ENCODE assay signal across 19 cellular contexts in the genomic region with DNA sequence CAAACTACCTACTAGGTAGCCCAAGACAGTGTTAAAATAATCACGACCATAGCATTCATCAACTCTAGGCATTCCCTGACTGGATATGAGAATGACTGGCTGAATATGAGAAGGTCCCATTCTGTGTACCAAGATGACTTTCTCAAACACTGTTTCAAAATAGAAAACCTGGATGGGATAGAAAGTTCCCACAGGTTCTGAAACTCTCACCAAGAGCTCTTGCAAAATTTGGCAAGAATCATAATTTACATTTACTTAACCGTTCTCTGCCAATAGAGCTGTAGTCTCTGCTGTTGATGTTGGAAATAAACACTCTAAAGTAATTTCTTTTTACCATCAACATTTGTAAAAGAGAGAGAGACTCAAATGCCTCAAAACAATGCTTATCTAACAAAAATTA.
DNase-seq lines count a peak whose midpoint lies in the region; ATAC-seq, FAIRE-seq and TF ChIP-seq lines count a peak whose summit lies in the region.
"Had no signal": no experiment of that assay in that cellular context is flagged by ENCODE, and none has a peak within 500 bp of the region (broad histone marks: within the 10 kb centered on the region; RNA-seq: fewer than 3 reads in every experiment).

No MANE protein-coding gene starts in this region.

- H3K27me3 ChIP-seq in right lobe of liver (no peaks in the 10 kb centered on the region), HepG2 (ENCODE audit: control insufficient read depth in 1 of 2, insufficient read depth in 2 of 2, low read length in 2 of 2) (no peaks in the 10 kb centered on the region), hepatocyte (no peaks in the 10 kb centered on the region)

- no peak overlapping the region for H2AFZ ChIP-seq in HepG2 (ENCODE audit: low read length)
- H2AFZ ChIP-seq in hepatocyte, result no peak overlapping the region
- H2AFZ ChIP-seq: GM23248 had no signal

- DNase-seq in right lobe of liver (no peak), HepG2 (ENCODE audit: low spot score) (no peak), hepatocyte (ENCODE audit: low spot score) (no peak), omental fat pad (ENCODE audit: low spot score) (no peak)
- DNase-seq: 8988T; C1 segment of cervical spinal cord; Calu3; CD4-positive, alpha-beta memory T cell; COR-L47; DMS79 treated with DMSO at 0.1 percent for 48 hours; GF-D8; GM23248; H7; HCEC 1CT had no signal

- ATAC-seq in right lobe of liver (peak; percentile 45 to 88 (median 64)), HepG2 (no peak), omental fat pad (ENCODE audit: low FRiP score) (peak; percentile 80), GM21825 (IDR thresholded peaks at IDR 0.05; ENCODE audit: unreplicated experiment) (no peak), GM18858 (IDR thresholded peaks at IDR 0.05; ENCODE audit: unreplicated experiment) (no peak)

- H3K4me1 ChIP-seq in right lobe of liver, result peaks cover 0 to 4% (median 0%) of the 10 kb centered on the region in 4 donors
- H3K4me1 ChIP-seq in HepG2 (ENCODE audit: insufficient read depth, low read length), result no peaks in the 10 kb centered on the region
- peaks cover 5% of the 10 kb centered on the region for H3K4me1 ChIP-seq in hepatocyte (ENCODE audit: insufficient read depth)

- no peak for FAIRE-seq in HepG2 (lab: Jason Lieb, UNC)
- FAIRE-seq: GM12891, GM18507, H1 had no signal

- BruUV-seq in HepG2 (replicated peaks; lab: Mats Ljungman, UMichigan), result no TSS peak

- intact Hi-C loops in right lobe of liver (cut with DNase I), result no loop called here
- intact Hi-C loops in HepG2 (cut with micrococcal nuclease; ENCODE audit: unreplicated experiment), result no loop called here

- H3K9ac ChIP-seq in HepG2 (ENCODE audit: insufficient read depth, low read depth, low read length), result no peak overlapping the region
- H3K9ac ChIP-seq: GM23248 had no signal

- TF ChIP-seq CTCF in right lobe of liver (IDR thresholded peaks at IDR 0.05) (no peak), HepG2 (CRISPR knock-in tag; IDR thresholded peaks at IDR 0.05) (no peak), hepatocyte (IDR thresholded peaks at IDR 0.05; ENCODE audit: poor library complexity) (no peak), omental fat pad (IDR thresholded peaks at IDR 0.05) (no peak)

- in situ Hi-C loops in HepG2 (cut with HindIII; ENCODE audit: extremely low pct_ligation_motif_present, low pct_unique_long_range_greater_than_20kb), result no loop called here

- TF ChIP-seq RAD21 in HepG2 (CRISPR knock-in tag; IDR thresholded peaks at IDR 0.05), result no peak

- no peak overlapping the region for H3K4me2 ChIP-seq in HepG2 (ENCODE audit: low read depth, low read length)
- no peak overlapping the region for H3K4me2 ChIP-seq in hepatocyte

- H3K9me2 ChIP-seq in hepatocyte (replicated peaks; ENCODE audit: insufficient read depth), result no peaks in the 10 kb centered on the region

- TF ChIP-seq EP300 in HepG2 (IDR thresholded peaks at IDR 0.05; ENCODE audit: low read depth in 2 of 2, low read length in 2 of 2) (no peak), HepG2 (CRISPR knock-in tag; IDR thresholded peaks at IDR 0.05; ENCODE audit: borderline replicate concordance) (no peak)

- 42% methylated on average over 2 of the region's 2 CpGs for WGBS in right lobe of liver (ENCODE audit: insufficient coverage, low coverage, low lambda C conversion rate, missing lambda C conversion rate)
- WGBS in HepG2 (ENCODE audit: low lambda C conversion rate), result 3% methylated on average over 2 of the region's 2 CpGs
- 73% methylated on average over 2 of the region's 2 CpGs for WGBS in hepatocyte (ENCODE audit: low lambda C conversion rate, missing lambda C conversion rate)

- H3K4me3 ChIP-seq in right lobe of liver (no peak overlapping the region), HepG2 (replicated peaks in 1 of 3; ENCODE audit: insufficient read depth in 1 of 3, low read depth in 2 of 3, low read length in 3 of 3) (no peak overlapping the region), hepatocyte (no peak overlapping the region)
- H3K4me3 ChIP-seq: GM23248 had no signal

- TF ChIP-seq POLR2A in right lobe of liver (IDR thresholded peaks at IDR 0.05), result no peak
- TF ChIP-seq POLR2A in HepG2 (IDR thresholded peaks at IDR 0.05; ENCODE audit: insufficient read depth in 1 of 2, low read depth in 2 of 2, low read length in 2 of 2), result no peak

- H3K79me2 ChIP-seq in HepG2 (ENCODE audit: insufficient read depth, low read length), result no peaks in the 10 kb centered on the region
- no peaks in the 10 kb centered on the region for H3K79me2 ChIP-seq in hepatocyte

- no peaks in the 10 kb centered on the region for H4K20me1 ChIP-seq in HepG2 (ENCODE audit: insufficient read depth, low read length)
- H4K20me1 ChIP-seq in hepatocyte (ENCODE audit: insufficient read depth, poor library complexity, severe bottlenecking), result no peaks in the 10 kb centered on the region

- no peaks in the 10 kb centered on the region for H3K36me3 ChIP-seq in right lobe of liver
- no peaks in the 10 kb centered on the region for H3K36me3 ChIP-seq in HepG2 (replicated peaks in 1 of 2; ENCODE audit: control insufficient read depth in 1 of 2, insufficient read depth in 2 of 2, low read length in 2 of 2)
- H3K36me3 ChIP-seq in hepatocyte (replicated peaks; ENCODE audit: insufficient read depth, low read depth), result no peaks in the 10 kb centered on the region

- POLR2A ChIA-PET in HepG2 (lab: Yijun Ruan, JAX), result no interaction called here

- no peaks in the 10 kb centered on the region for H3K9me3 ChIP-seq in right lobe of liver
- H3K9me3 ChIP-seq in HepG2 (ENCODE audit: low read length), result peaks cover 7% of the 10 kb centered on the region; the same call in 1 of the 2 replicates
- H3K9me3 ChIP-seq in hepatocyte (ENCODE audit: low read depth), result no peaks in the 10 kb centered on the region

- no peak overlapping the region for H3K27ac ChIP-seq in right lobe of liver
- H3K27ac ChIP-seq in HepG2 (ENCODE audit: extremely low read length, insufficient read depth, low read length), result no peak overlapping the region
- peak overlapping the region; percentile 17 for H3K27ac ChIP-seq in hepatocyte
- H3K27ac ChIP-seq: GM23248 had no signal

- CTCF ChIA-PET in HepG2 (lab: Yijun Ruan, JAX; ENCODE audit: low intra/inter-chr PET ratio, low total read pairs), result no interaction called here

TF ChIP-seq in HepG2, 621 proteins besides CTCF, POLR2A, EP300 and RAD21 (continues in another document):
- TF ChIP-seq TARDBP (CRISPR knock-in tag; IDR thresholded peaks at IDR 0.05) (no peak), IKZF1 (IDR thresholded peaks at IDR 0.05) (no peak), NCOA2 (CRISPR knock-in tag; IDR thresholded peaks at IDR 0.05) (no peak), ATF1 (CRISPR knock-in tag; IDR thresholded peaks at IDR 0.05) (no peak), HOXA5 (CRISPR knock-in tag; IDR thresholded peaks at IDR 0.05) (no peak), ARNTL (CRISPR knock-in tag; IDR thresholded peaks at IDR 0.05) (no peak), CBX5 (CRISPR knock-in tag; IDR thresholded peaks at IDR 0.05; ENCODE audit: borderline replicate concordance) (no peak), ZNF3 (CRISPR knock-in tag; IDR thresholded peaks at IDR 0.05) (no peak), NR2F6 (IDR thresholded peaks at IDR 0.05) (no peak), NR2F6 (CRISPR knock-in tag; IDR thresholded peaks at IDR 0.05) (no peak), MLXIP (CRISPR knock-in tag; IDR thresholded peaks at IDR 0.05; ENCODE audit: borderline replicate concordance) (no peak), SIN3B (IDR thresholded peaks at IDR 0.05; ENCODE audit: low read length) (no peak), ZNF382 (CRISPR knock-in tag; IDR thresholded peaks at IDR 0.05; ENCODE audit: borderline replicate concordance) (no peak), SP5 (CRISPR knock-in tag; IDR thresholded peaks at IDR 0.05; ENCODE audit: borderline replicate concordance, low read depth) (no peak), ZNF383 (CRISPR knock-in tag; IDR thresholded peaks at IDR 0.05; ENCODE audit: borderline replicate concordance) (no peak), MTF2 (CRISPR knock-in tag; IDR thresholded peaks at IDR 0.05; ENCODE audit: borderline replicate concordance) (no peak)
- TF ChIP-seq, protein P1, sequence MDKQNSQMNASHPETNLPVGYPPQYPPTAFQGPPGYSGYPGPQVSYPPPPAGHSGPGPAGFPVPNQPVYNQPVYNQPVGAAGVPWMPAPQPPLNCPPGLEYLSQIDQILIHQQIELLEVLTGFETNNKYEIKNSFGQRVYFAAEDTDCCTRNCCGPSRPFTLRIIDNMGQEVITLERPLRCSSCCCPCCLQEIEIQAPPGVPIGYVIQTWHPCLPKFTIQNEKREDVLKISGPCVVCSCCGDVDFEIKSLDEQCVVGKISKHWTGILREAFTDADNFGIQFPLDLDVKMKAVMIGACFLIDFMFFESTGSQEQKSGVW (CRISPR knock-in tag; IDR thresholded peaks at IDR 0.05; ENCODE audit: borderline replicate concordance), result no peak
- TF ChIP-seq, protein P2, sequence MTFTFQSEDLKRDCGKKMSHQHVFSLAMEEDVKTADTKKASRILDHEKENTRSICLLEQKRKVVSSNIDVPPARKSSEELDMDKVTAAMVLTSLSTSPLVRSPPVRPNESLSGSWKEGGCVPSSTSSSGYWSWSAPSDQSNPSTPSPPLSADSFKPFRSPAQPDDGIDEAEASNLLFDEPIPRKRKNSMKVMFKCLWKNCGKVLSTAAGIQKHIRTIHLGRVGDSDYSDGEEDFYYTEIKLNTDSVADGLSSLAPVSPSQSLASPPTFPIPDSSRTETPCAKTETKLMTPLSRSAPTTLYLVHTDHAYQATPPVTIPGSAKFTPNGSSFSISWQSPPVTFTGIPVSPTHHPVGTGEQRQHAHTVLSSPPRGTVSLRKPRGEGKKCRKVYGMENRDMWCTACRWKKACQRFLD (CRISPR knock-in tag; IDR thresholded peaks at IDR 0.05; ENCODE audit: borderline replicate concordance), result no peak

Comparison
In these comparisons a context has a peak if more than half of its experiments do, and no peak if none do; other contexts are left out.
1. ATAC-seq: peak in right lobe of liver (4 of 4) and omental fat pad (single experiment); none in HepG2 (single experiment), GM21825 (single experiment) and GM18858 (single experiment).